8 cellular contexts compared by ENCODE assay signal in genomic region chr16:2604016-2604369, GRCh38.
A peak's percentile ranks its signal among the peaks of the same experiment; 100 is the strongest.
DNase-seq lines count a peak whose midpoint lies in the region; ATAC-seq, FAIRE-seq and TF ChIP-seq lines count a peak whose summit lies in the region.
"Not testable (repeated sequence)": the region's sequence is repeated elsewhere in the genome, so short reads cannot be mapped to it uniquely, and the experiment has no call there.

No MANE protein-coding gene starts in this region.

- BruUV-seq in endothelial cell of umbilical vein (replicated peaks; lab: Mats Ljungman, UMichigan) = not testable (repeated sequence)

- CTCF ChIA-PET in endothelial cell of umbilical vein (lab: Charles Lee) = not testable (repeated sequence)

- not testable (repeated sequence) for TF ChIP-seq CTCF in endothelial cell of umbilical vein (IDR thresholded peaks at IDR 0.05; ENCODE audit: extremely low read depth in 1 of 2, insufficient read depth in 1 of 2, low read depth in 1 of 2, low read length in 2 of 2); keratinocyte (optimal IDR thresholded peaks at IDR 0.05 in 1 of 3, IDR thresholded peaks at IDR 0.05 in 1 of 3, conservative IDR thresholded peaks at IDR 0.05 in 1 of 3; ENCODE audit: extremely low read depth in 1 of 3, insufficient read depth in 2 of 3, low read length in 3 of 3); neural progenitor cell (IDR thresholded peaks at IDR 0.05); suprapubic skin (IDR thresholded peaks at IDR 0.05)

- not testable (repeated sequence) for H2AFZ ChIP-seq in endothelial cell of umbilical vein (ENCODE audit: low read depth, low read length)
- H2AFZ ChIP-seq in keratinocyte (ENCODE audit: control insufficient read depth, low read length) (peak overlapping the region; percentile 66), neural progenitor cell (replicated peaks) (peak overlapping the region; percentile 65)

- H3K9me1 ChIP-seq in endothelial cell of umbilical vein (replicated peaks; ENCODE audit: control insufficient read depth, extremely low read depth, insufficient read depth, low read length); keratinocyte (ENCODE audit: control insufficient read depth, extremely low read depth, insufficient read depth, low read length): not testable (repeated sequence)

- peak overlapping the region; percentile 97 to 99 (median 97) for H3K4me3 Mint-ChIP-seq in CD4-positive, CD25-positive, alpha-beta regulatory T cell
- peak overlapping the region; percentile 98 for H3K4me3 Mint-ChIP-seq in activated naive CD8-positive, alpha-beta T cell treated with anti-CD3 and anti-CD28 coated beads, Interleukin-2, amount 10 ng/mL, durations not matched to agents 7 days and 5 days
- peak overlapping the region; percentile 97 for H3K4me3 Mint-ChIP-seq in neural progenitor cell

- peaks cover 27% of the 10 kb centered on the region for H3K79me2 ChIP-seq in endothelial cell of umbilical vein (ENCODE audit: control insufficient read depth, insufficient read depth, low read length)
- peaks cover 23% of the 10 kb centered on the region for H3K79me2 ChIP-seq in keratinocyte (ENCODE audit: control insufficient read depth, insufficient read depth, low read length)
- H3K79me2 ChIP-seq in neural progenitor cell (ENCODE audit: low read depth) = peaks cover 35% of the 10 kb centered on the region

- H3K27ac ChIP-seq in CD4-positive, CD25-positive, alpha-beta regulatory T cell (ENCODE audit: insufficient read depth, low read length, poor library complexity, severe bottlenecking) = peak overlapping the region; percentile 60
- H3K27ac ChIP-seq in HUES48 (ENCODE audit: low read depth, low read length) = peak overlapping the region; percentile 82
- not testable (repeated sequence) for H3K27ac ChIP-seq in SK-N-MC, neural progenitor cell, suprapubic skin
- H3K27ac ChIP-seq in endothelial cell of umbilical vein (ENCODE audit: insufficient read depth, low read depth, low read length) = peak overlapping the region; percentile 60
- peak overlapping the region; percentile 86 for H3K27ac ChIP-seq in keratinocyte (ENCODE audit: control insufficient read depth, insufficient read depth, low read length)

- TF ChIP-seq POLR2A in endothelial cell of umbilical vein (IDR thresholded peaks at IDR 0.05; ENCODE audit: low read depth, low read length); suprapubic skin (IDR thresholded peaks at IDR 0.05): not testable (repeated sequence)

- H3K4me3 ChIP-seq in CD4-positive, CD25-positive, alpha-beta regulatory T cell (ENCODE audit: low read depth, low read length) = peak overlapping the region; percentile 73
- peak overlapping the region; percentile 83 for H3K4me3 ChIP-seq in HUES48 (ENCODE audit: low read depth, low read length)
- H3K4me3 ChIP-seq in SK-N-MC = peak overlapping the region; percentile 91
- H3K4me3 ChIP-seq in endothelial cell of umbilical vein (replicated peaks in 1 of 3; ENCODE audit: insufficient read depth in 1 of 3, low read depth in 1 of 3, low read length in 3 of 3) = peak overlapping the region; percentile 44 to 56 (median 50)
- peak overlapping the region; percentile 83 to 99 (median 84) for H3K4me3 ChIP-seq in keratinocyte (ENCODE audit: control insufficient read depth in 2 of 3, extremely low read depth in 1 of 3, insufficient read depth in 2 of 3, low read depth in 1 of 3, low read length in 3 of 3)
- peak overlapping the region; percentile 94 for H3K4me3 ChIP-seq in neural progenitor cell
- peak overlapping the region; percentile 91 for H3K4me3 ChIP-seq in suprapubic skin

- 2% methylated on average over 12 of the region's 12 CpGs for WGBS in suprapubic skin

- not testable (repeated sequence) for H3K27me3 Mint-ChIP-seq in CD4-positive, CD25-positive, alpha-beta regulatory T cell; activated naive CD8-positive, alpha-beta T cell treated with anti-CD3 and anti-CD28 coated beads, Interleukin-2, amount 10 ng/mL, durations not matched to agents 7 days and 5 days; neural progenitor cell (ENCODE audit: insufficient read depth, low read depth)

- peak overlapping the region; percentile 96 to 98 (median 97) for H3K27ac Mint-ChIP-seq in CD4-positive, CD25-positive, alpha-beta regulatory T cell
- peak overlapping the region; percentile 91 for H3K27ac Mint-ChIP-seq in activated naive CD8-positive, alpha-beta T cell treated with anti-CD3 and anti-CD28 coated beads, Interleukin-2, amount 10 ng/mL, durations not matched to agents 7 days and 5 days
- peak overlapping the region; percentile 74 for H3K27ac Mint-ChIP-seq in neural progenitor cell

- peaks cover 0 to 33% (median 10%) of the 10 kb centered on the region in 4 donors for H3K4me1 Mint-ChIP-seq in CD4-positive, CD25-positive, alpha-beta regulatory T cell
- peaks cover 14% of the 10 kb centered on the region for H3K4me1 Mint-ChIP-seq in activated naive CD8-positive, alpha-beta T cell treated with anti-CD3 and anti-CD28 coated beads, Interleukin-2, amount 10 ng/mL, durations not matched to agents 7 days and 5 days
- H3K4me1 Mint-ChIP-seq in neural progenitor cell = peaks cover 11% of the 10 kb centered on the region

- FAIRE-seq in endothelial cell of umbilical vein (lab: Jason Lieb, UNC); keratinocyte (lab: Jason Lieb, UNC): not testable (repeated sequence)

- H3K27me3 ChIP-seq in CD4-positive, CD25-positive, alpha-beta regulatory T cell (ENCODE audit: control insufficient read depth, insufficient read depth, low read length); HUES48 (ENCODE audit: control insufficient read depth, insufficient read depth, low read length); endothelial cell of umbilical vein (ENCODE audit: control insufficient read depth in 2 of 2, insufficient read depth in 2 of 2, low read length in 2 of 2); keratinocyte (ENCODE audit: control insufficient read depth, extremely low read depth, insufficient read depth, low read length); neural progenitor cell; suprapubic skin: not testable (repeated sequence)

- H3K4me2 ChIP-seq in endothelial cell of umbilical vein (ENCODE audit: insufficient read depth, low read length) (peak overlapping the region; percentile 91), keratinocyte (ENCODE audit: control insufficient read depth, extremely low read depth, insufficient read depth, low read depth, low read length) (peak overlapping the region; percentile 72), neural progenitor cell (peak overlapping the region; percentile 85)

- intact Hi-C loops in endothelial cell of umbilical vein (cut with micrococcal nuclease) = loop anchor here (10.0 kb wide), 1 partner anchor 71 kb away; no protein-coding TSS in a partner anchor

- POLR2A ChIA-PET in activated naive CD8-positive, alpha-beta T cell treated with anti-CD3 and anti-CD28 coated beads, Interleukin-2, amount 10 ng/mL, durations not matched to agents 7 days and 5 days (lab: Charles Lee) = interaction anchor here (0.6 kb wide), 1 partner anchor 13 kb away, joined by 3 read pairs; no protein-coding TSS in a partner anchor
- POLR2A ChIA-PET in endothelial cell of umbilical vein (lab: Charles Lee) = not testable (repeated sequence)

- H3K9ac ChIP-seq in HUES48 (ENCODE audit: low read depth, low read length) (peak overlapping the region; percentile 91), SK-N-MC (ENCODE audit: insufficient read length) (peak overlapping the region; percentile 92), endothelial cell of umbilical vein (replicated peaks; ENCODE audit: extremely low read depth, insufficient read depth, low read length) (peak overlapping the region; percentile 73), keratinocyte (ENCODE audit: control insufficient read depth, extremely low read depth, insufficient read depth, low read length) (peak overlapping the region; percentile 93), neural progenitor cell (peak overlapping the region; percentile 92)

- not testable (repeated sequence) for H3F3A ChIP-seq in neural progenitor cell (ENCODE audit: low read depth)

- not testable (repeated sequence) for H3K36me3 ChIP-seq in CD4-positive, CD25-positive, alpha-beta regulatory T cell (ENCODE audit: control insufficient read depth, insufficient read depth, low read length); HUES48 (ENCODE audit: control insufficient read depth, insufficient read depth, low read length); SK-N-MC (ENCODE audit: insufficient read depth, low read length); endothelial cell of umbilical vein (ENCODE audit: control insufficient read depth in 2 of 2, extremely low read depth in 1 of 2, insufficient read depth in 2 of 2, low read length in 2 of 2); keratinocyte (ENCODE audit: control insufficient read depth in 2 of 2, extremely low read depth in 1 of 2, insufficient read depth in 2 of 2, low read length in 2 of 2); neural progenitor cell; suprapubic skin

- not testable (repeated sequence) for H3K9me3 ChIP-seq in CD4-positive, CD25-positive, alpha-beta regulatory T cell (ENCODE audit: control insufficient read depth in 2 of 2, low read length in 2 of 2); HUES48 (ENCODE audit: control insufficient read depth, insufficient read depth, low read length); SK-N-MC (ENCODE audit: low read depth, low read length); endothelial cell of umbilical vein (replicated peaks; ENCODE audit: control insufficient read depth, insufficient read depth, low read length); keratinocyte (ENCODE audit: control insufficient read depth, low read depth, low read length); neural progenitor cell (ENCODE audit: low read depth); suprapubic skin

- not testable (repeated sequence) for H3K9me3 Mint-ChIP-seq in CD4-positive, CD25-positive, alpha-beta regulatory T cell; activated naive CD8-positive, alpha-beta T cell treated with anti-CD3 and anti-CD28 coated beads, Interleukin-2, amount 10 ng/mL, durations not matched to agents 7 days and 5 days; neural progenitor cell

- TF ChIP-seq EP300 in suprapubic skin (IDR thresholded peaks at IDR 0.05) = not testable (repeated sequence)

- ATAC-seq in CD4-positive, CD25-positive, alpha-beta regulatory T cell (ENCODE audit: low read depth in 2 of 2) = peak; percentile 12 to 18
- peak; percentile 17 for ATAC-seq in activated naive CD8-positive, alpha-beta T cell treated with anti-CD3 and anti-CD28 coated beads, Interleukin-2, amount 10 ng/mL, durations not matched to agents 7 days and 5 days (ENCODE audit: low read depth)

- dilution Hi-C loops in endothelial cell of umbilical vein (cut with MboI; ENCODE audit: extremely low pct_ligation_motif_present, low sequenced_read_pairs); keratinocyte (cut with MboI; ENCODE audit: extremely low pct_ligation_motif_present, low sequenced_read_pairs): not testable (repeated sequence)

- DNase-seq in CD4-positive, CD25-positive, alpha-beta regulatory T cell; SK-N-MC (ENCODE audit: low read depth, low spot score); activated naive CD8-positive, alpha-beta T cell treated with anti-CD3 and anti-CD28 coated beads, Interleukin-2, amount 10 ng/mL, durations not matched to agents 7 days and 5 days; endothelial cell of umbilical vein (ENCODE audit: low read depth, low spot score); keratinocyte (ENCODE audit: low read depth, low spot score); neural progenitor cell (ENCODE audit: low spot score); suprapubic skin (ENCODE audit: low spot score in 2 of 2): not testable (repeated sequence)

- H3K36me3 Mint-ChIP-seq in CD4-positive, CD25-positive, alpha-beta regulatory T cell; activated naive CD8-positive, alpha-beta T cell treated with anti-CD3 and anti-CD28 coated beads, Interleukin-2, amount 10 ng/mL, durations not matched to agents 7 days and 5 days; neural progenitor cell: not testable (repeated sequence)

- not testable (repeated sequence) for H3K4me1 ChIP-seq in CD4-positive, CD25-positive, alpha-beta regulatory T cell (ENCODE audit: control insufficient read depth, insufficient read depth, low read length, poor library complexity, severe bottlenecking); HUES48 (ENCODE audit: control insufficient read depth, insufficient read depth, low read length); endothelial cell of umbilical vein (ENCODE audit: control insufficient read depth, extremely low read depth, insufficient read depth, low read length); neural progenitor cell
- H3K4me1 ChIP-seq in keratinocyte (ENCODE audit: control insufficient read depth, extremely low read depth, insufficient read depth, low read length) (peaks cover 10% of the 10 kb centered on the region), suprapubic skin (peaks cover 25% of the 10 kb centered on the region)

- H4K20me1 ChIP-seq in endothelial cell of umbilical vein (replicated peaks; ENCODE audit: control insufficient read depth, extremely low read depth, insufficient read depth, low read length); keratinocyte (ENCODE audit: control insufficient read depth, extremely low read depth, insufficient read depth, low read length); neural progenitor cell (ENCODE audit: low read depth): not testable (repeated sequence)
